ENCODE assay signal across 2 cellular contexts in the genomic region with DNA sequence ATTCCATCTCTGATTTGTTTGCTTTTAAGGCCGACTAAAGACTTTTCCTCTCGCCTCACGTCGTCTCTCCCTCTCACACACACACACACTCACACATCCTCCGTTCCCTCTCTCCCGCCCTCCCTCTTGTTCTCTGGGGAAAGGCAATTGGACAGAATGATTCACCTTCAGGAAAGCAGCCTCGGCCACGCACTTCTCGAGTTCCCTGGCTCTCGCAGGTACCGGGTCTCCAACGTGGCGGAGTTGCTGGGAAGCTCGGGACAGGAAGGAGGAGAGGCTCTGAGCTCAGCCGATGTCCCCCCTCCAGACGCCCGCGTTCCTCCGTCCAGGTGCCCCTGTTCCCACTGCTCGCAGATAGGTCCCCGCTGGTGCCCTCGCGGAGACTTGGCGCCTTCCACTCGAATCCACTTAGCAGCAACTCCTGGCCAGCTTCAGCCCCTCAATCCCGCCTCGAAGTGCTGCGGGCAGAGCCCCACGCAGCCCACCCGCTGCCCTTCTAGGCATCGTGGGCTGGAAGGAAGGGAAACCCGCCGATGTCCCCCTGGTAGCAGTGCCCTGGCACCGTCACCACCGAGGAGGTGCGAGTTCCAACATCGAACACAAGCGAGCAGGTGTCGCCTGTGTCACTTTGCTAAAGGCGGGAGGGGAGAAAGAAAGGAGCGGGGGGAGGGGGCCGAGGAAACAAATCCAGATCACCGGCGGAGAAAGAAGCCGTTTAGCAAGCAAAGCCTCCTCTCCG.
A peak's percentile ranks its signal among the peaks of the same experiment; 100 is the strongest.
TF ChIP-seq lines count a peak whose summit lies in the region.

No MANE protein-coding gene starts in this region.

TF ChIP-seq in A549, 52 proteins besides CTCF, POLR2A, EP300 and RAD21:
- 0 out of 2 replicates have a peak, but pooled peaks have one; percentile 35 for TF ChIP-seq E2F6 (IDR thresholded peaks at IDR 0.05; ENCODE audit: borderline replicate concordance, low read depth)
- TF ChIP-seq MYC (IDR thresholded peaks at IDR 0.05; ENCODE audit: borderline replicate concordance, low read length), result no peak
TF ChIP-seq in A549: peak in this region for 1.

TF ChIP-seq in HCT116, 20 proteins besides CTCF, POLR2A, EP300 and RAD21 (continued from another document):
- no peak for TF ChIP-seq ZBTB33 (IDR thresholded peaks at IDR 0.05; ENCODE audit: extremely low read depth, insufficient replicate concordance, low read length)
- TF ChIP-seq, protein P1, sequence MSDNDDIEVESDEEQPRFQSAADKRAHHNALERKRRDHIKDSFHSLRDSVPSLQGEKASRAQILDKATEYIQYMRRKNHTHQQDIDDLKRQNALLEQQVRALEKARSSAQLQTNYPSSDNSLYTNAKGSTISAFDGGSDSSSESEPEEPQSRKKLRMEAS (IDR thresholded peaks at IDR 0.05), result no peak
- no peak for TF ChIP-seq CEBPB (IDR thresholded peaks at IDR 0.05; ENCODE audit: low read depth)
- TF ChIP-seq SRF (IDR thresholded peaks at IDR 0.05; ENCODE audit: low read depth), result no peak
- TF ChIP-seq POLR2AphosphoS5 (IDR thresholded peaks at IDR 0.05; ENCODE audit: low read depth, low read length), result no peak
- TF ChIP-seq, protein P2, sequence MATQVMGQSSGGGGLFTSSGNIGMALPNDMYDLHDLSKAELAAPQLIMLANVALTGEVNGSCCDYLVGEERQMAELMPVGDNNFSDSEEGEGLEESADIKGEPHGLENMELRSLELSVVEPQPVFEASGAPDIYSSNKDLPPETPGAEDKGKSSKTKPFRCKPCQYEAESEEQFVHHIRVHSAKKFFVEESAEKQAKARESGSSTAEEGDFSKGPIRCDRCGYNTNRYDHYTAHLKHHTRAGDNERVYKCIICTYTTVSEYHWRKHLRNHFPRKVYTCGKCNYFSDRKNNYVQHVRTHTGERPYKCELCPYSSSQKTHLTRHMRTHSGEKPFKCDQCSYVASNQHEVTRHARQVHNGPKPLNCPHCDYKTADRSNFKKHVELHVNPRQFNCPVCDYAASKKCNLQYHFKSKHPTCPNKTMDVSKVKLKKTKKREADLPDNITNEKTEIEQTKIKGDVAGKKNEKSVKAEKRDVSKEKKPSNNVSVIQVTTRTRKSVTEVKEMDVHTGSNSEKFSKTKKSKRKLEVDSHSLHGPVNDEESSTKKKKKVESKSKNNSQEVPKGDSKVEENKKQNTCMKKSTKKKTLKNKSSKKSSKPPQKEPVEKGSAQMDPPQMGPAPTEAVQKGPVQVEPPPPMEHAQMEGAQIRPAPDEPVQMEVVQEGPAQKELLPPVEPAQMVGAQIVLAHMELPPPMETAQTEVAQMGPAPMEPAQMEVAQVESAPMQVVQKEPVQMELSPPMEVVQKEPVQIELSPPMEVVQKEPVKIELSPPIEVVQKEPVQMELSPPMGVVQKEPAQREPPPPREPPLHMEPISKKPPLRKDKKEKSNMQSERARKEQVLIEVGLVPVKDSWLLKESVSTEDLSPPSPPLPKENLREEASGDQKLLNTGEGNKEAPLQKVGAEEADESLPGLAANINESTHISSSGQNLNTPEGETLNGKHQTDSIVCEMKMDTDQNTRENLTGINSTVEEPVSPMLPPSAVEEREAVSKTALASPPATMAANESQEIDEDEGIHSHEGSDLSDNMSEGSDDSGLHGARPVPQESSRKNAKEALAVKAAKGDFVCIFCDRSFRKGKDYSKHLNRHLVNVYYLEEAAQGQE (IDR thresholded peaks at IDR 0.05; ENCODE audit: low read depth), result no peak
- TF ChIP-seq EZH2 (IDR thresholded peaks at IDR 0.05), result no peak
- no peak for TF ChIP-seq ZFX (IDR thresholded peaks at IDR 0.05)
- no peak for TF ChIP-seq JUND (IDR thresholded peaks at IDR 0.05)
- no peak for TF ChIP-seq SIN3A (IDR thresholded peaks at IDR 0.05; ENCODE audit: low read depth)
- no peak for TF ChIP-seq SP1 (IDR thresholded peaks at IDR 0.05; ENCODE audit: low read depth)
- TF ChIP-seq ELF1 (IDR thresholded peaks at IDR 0.05; ENCODE audit: borderline replicate concordance, low read depth), result no peak
- no peak for TF ChIP-seq FOSL1 (IDR thresholded peaks at IDR 0.05; ENCODE audit: low read depth)
- no peak for TF ChIP-seq CBX3 (IDR thresholded peaks at IDR 0.05; ENCODE audit: low read depth)
- TF ChIP-seq TCF7L2 (IDR thresholded peaks at IDR 0.05; ENCODE audit: borderline replicate concordance, extremely low read depth, insufficient read depth, insufficient read length), result no peak
- TF ChIP-seq ZNF274 (IDR thresholded peaks at IDR 0.05; ENCODE audit: low read depth, low read length), result no peak
- no peak for TF ChIP-seq EGR1 (IDR thresholded peaks at IDR 0.05; ENCODE audit: low read depth)
